1 cellular context compared by ENCODE assay signal in genomic region chr4:184464759-184465454, GRCh38.
TF ChIP-seq lines count a peak whose summit lies in the region.

No MANE protein-coding gene starts in this region.

TF ChIP-seq in HepG2, 621 proteins besides CTCF, POLR2A, EP300 and RAD21 (continued from another document):
- TF ChIP-seq HNF4G (IDR thresholded peaks at IDR 0.05; ENCODE audit: borderline replicate concordance, low read depth, low read length) (peak; percentile 66), HNF4G (CRISPR knock-in tag; IDR thresholded peaks at IDR 0.05; ENCODE audit: borderline replicate concordance, low read depth) (no peak), ZMYM2 (CRISPR knock-in tag; IDR thresholded peaks at IDR 0.05) (no peak), PCBP2 (optimal IDR thresholded peaks at IDR 0.05; ENCODE audit: low read depth, low read length, poor library complexity, severe bottlenecking) (no peak), ZNF574 (CRISPR knock-in tag; IDR thresholded peaks at IDR 0.05) (peak; percentile 43; the same call in 1 of the 2 replicates), CHD4 (IDR thresholded peaks at IDR 0.05; ENCODE audit: borderline replicate concordance, low read length) (no peak), SIN3A (IDR thresholded peaks at IDR 0.05; ENCODE audit: borderline replicate concordance, low read depth, low read length) (peak; percentile 65; the same call in 1 of the 2 replicates), ZNF567 (CRISPR knock-in tag; IDR thresholded peaks at IDR 0.05; ENCODE audit: borderline replicate concordance) (no peak), ZNF275 (CRISPR knock-in tag; IDR thresholded peaks at IDR 0.05; ENCODE audit: borderline replicate concordance) (no peak), ZNF737 (CRISPR knock-in tag; IDR thresholded peaks at IDR 0.05; ENCODE audit: borderline replicate concordance) (no peak), ZNF510 (CRISPR knock-in tag; IDR thresholded peaks at IDR 0.05; ENCODE audit: low read depth) (no peak), PRDM4 (CRISPR knock-in tag; IDR thresholded peaks at IDR 0.05; ENCODE audit: borderline replicate concordance) (no peak), ZNF10 (CRISPR knock-in tag; IDR thresholded peaks at IDR 0.05; ENCODE audit: borderline replicate concordance, low read depth) (no peak), ARID2 (CRISPR knock-in tag; IDR thresholded peaks at IDR 0.05; ENCODE audit: borderline replicate concordance) (no peak), FOXA3 (CRISPR knock-in tag; IDR thresholded peaks at IDR 0.05) (peak; percentile 94), PHF5A (CRISPR knock-in tag; IDR thresholded peaks at IDR 0.05; ENCODE audit: low read depth, unreplicated experiment) (no peak), ZNF367 (CRISPR knock-in tag; IDR thresholded peaks at IDR 0.05; ENCODE audit: borderline replicate concordance) (no peak), ZNF446 (CRISPR knock-in tag; IDR thresholded peaks at IDR 0.05) (no peak), ATF7-NPFF (CRISPR knock-in tag; IDR thresholded peaks at IDR 0.05; ENCODE audit: low read depth) (no peak; the same call in 1 of the 2 replicates), ZKSCAN5 (CRISPR knock-in tag; IDR thresholded peaks at IDR 0.05) (no peak), ZNF33B (CRISPR knock-in tag; IDR thresholded peaks at IDR 0.05) (no peak), CHD2 (IDR thresholded peaks at IDR 0.05; ENCODE audit: low read depth, low read length) (no peak), ATM (IDR thresholded peaks at IDR 0.05; ENCODE audit: borderline replicate concordance) (no peak), SETDB1 (CRISPR knock-in tag; IDR thresholded peaks at IDR 0.05; ENCODE audit: borderline replicate concordance) (no peak), ZBTB42 (CRISPR knock-in tag; IDR thresholded peaks at IDR 0.05) (no peak), HMGA1 (CRISPR knock-in tag; conservative IDR thresholded peaks at IDR 0.05) (no peak), ZBED4 (CRISPR knock-in tag; IDR thresholded peaks at IDR 0.05; ENCODE audit: borderline replicate concordance) (no peak; the same call in 1 of the 2 replicates), HDAC1 (CRISPR knock-in tag; IDR thresholded peaks at IDR 0.05) (peak; percentile 56; the same call in 1 of the 2 replicates), ZNF407 (CRISPR knock-in tag; IDR thresholded peaks at IDR 0.05; ENCODE audit: not compliant biosample characterization) (no peak), PPARG (CRISPR knock-in tag; conservative IDR thresholded peaks at IDR 0.05) (0 out of 2 replicates have a peak, but pooled peaks have one; percentile 65), ZNF891 (CRISPR knock-in tag; IDR thresholded peaks at IDR 0.05) (no peak), ZNF572 (CRISPR knock-in tag; IDR thresholded peaks at IDR 0.05) (no peak), ZSCAN30 (CRISPR knock-in tag; IDR thresholded peaks at IDR 0.05) (no peak), GZF1 (CRISPR knock-in tag; IDR thresholded peaks at IDR 0.05) (no peak), ZFX (CRISPR knock-in tag; IDR thresholded peaks at IDR 0.05; ENCODE audit: low read depth) (no peak), KAT8 (CRISPR knock-in tag; IDR thresholded peaks at IDR 0.05) (no peak; the same call in 1 of the 2 replicates), ZBTB37 (CRISPR knock-in tag; IDR thresholded peaks at IDR 0.05) (no peak), ZNF207 (IDR thresholded peaks at IDR 0.05; ENCODE audit: borderline replicate concordance) (no peak)
